Comparison of ENCODE assay signal across 20 cellular contexts in the genomic region with DNA sequence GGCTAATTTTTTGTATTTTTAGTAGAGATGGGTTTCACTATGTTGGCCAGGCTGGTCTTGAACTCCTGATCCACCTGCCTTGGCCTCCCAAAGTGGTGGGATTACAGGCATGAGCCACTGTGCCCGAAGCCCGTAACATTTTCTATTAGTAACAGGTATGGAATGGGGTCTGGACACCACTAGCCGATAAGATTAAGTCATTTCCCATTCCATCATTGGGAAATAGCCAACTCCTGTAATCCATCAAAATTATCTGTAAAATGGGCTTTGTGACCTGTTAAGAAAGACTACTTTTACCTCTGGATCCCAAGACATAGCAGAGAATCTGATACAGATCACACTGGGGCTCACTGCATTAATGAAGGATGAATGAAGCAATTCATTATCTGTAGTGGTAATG. TPM values are rescaled to one million over a fixed set of nuclear protein-coding genes. Genes with fewer than 3 reads are reported as not detected.
"Had no signal": no experiment of that assay in that cellular context is flagged by ENCODE, and none has a peak within 500 bp of the region (broad histone marks: within the 10 kb centered on the region; RNA-seq: fewer than 3 reads in every experiment).

No MANE protein-coding gene starts in this region.

- H3K9me3 ChIP-seq: esophagus muscularis mucosa, sigmoid colon, stomach had no signal

- H3K4me3 ChIP-seq: esophagus muscularis mucosa, sigmoid colon, skin epidermis, stomach had no signal

- H3K36me3 ChIP-seq: esophagus muscularis mucosa, sigmoid colon, stomach had no signal

- DNase-seq: effector memory CD8-positive, alpha-beta T cell; foreskin keratinocyte; left colon; left ventricle myocardium superior; mesendoderm; naive B cell; sigmoid colon; stimulated activated CD4-positive, alpha-beta T cell treated with anti-CD3 and anti-CD28 coated beads, Interleukin-2, amount 100 ng/mL, for 24 hours; stimulated activated CD4-positive, alpha-beta T cell treated with anti-CD3 and anti-CD28 coated beads, Interleukin-4, amount 100 ng/mL, for 4 hours; stimulated activated naive CD4-positive, alpha-beta T cell; stomach; substantia nigra had no signal

- H3K27me3 ChIP-seq: esophagus muscularis mucosa, foreskin keratinocyte, sigmoid colon, stomach had no signal

- H3K27ac ChIP-seq: epithelial cell of prostate, esophagus muscularis mucosa, foreskin keratinocyte, sigmoid colon, stomach had no signal

- ATAC-seq: effector memory CD8-positive, alpha-beta T cell; foreskin keratinocyte; left colon; left ventricle myocardium superior had no signal

RNA-seq across cellular contexts. Expression of a gene that starts 51.8 kb away (rescaled TPM):
- total RNA-seq: foreskin keratinocyte, kidney epithelial cell, left ventricle myocardium superior, lung microvascular endothelial cell, osteocyte, pulmonary artery endothelial cell, sigmoid colon had no signal
- polyA plus RNA-seq: foreskin keratinocyte, neural cell had no signal
